18 cellular contexts compared by ENCODE assay signal in genomic region chr11:36412781-36413383, GRCh38.
DNase-seq lines count a peak whose midpoint lies in the region; ATAC-seq and TF ChIP-seq lines count a peak whose summit lies in the region.
"Had no signal": no experiment of that assay in that cellular context is flagged by ENCODE, and none has a peak within 500 bp of the region (broad histone marks: within the 10 kb centered on the region; RNA-seq: fewer than 3 reads in every experiment).

No MANE protein-coding gene starts in this region.

- intact Hi-C loops in activated CD8-positive, alpha-beta T cell treated with anti-CD3 and anti-CD28 coated beads for 36 hours (cut with micrococcal nuclease): no loop called here

- no peak overlapping the region for H3K4me3 Mint-ChIP-seq in activated CD8-positive, alpha-beta T cell treated with anti-CD3 and anti-CD28 coated beads for 36 hours
- H3K4me3 Mint-ChIP-seq in activated CD8-positive, alpha-beta T cell treated with anti-CD3 and anti-CD28 coated beads, Interleukin-2, amount 10 ng/mL, durations not matched to agents 7 days and 5 days: no peak overlapping the region
- H3K4me3 Mint-ChIP-seq in brain (no peak overlapping the region), memory B cell (no peak overlapping the region)
- H3K4me3 Mint-ChIP-seq: H9, WTC11 had no signal

- H3K36me3 Mint-ChIP-seq in activated CD8-positive, alpha-beta T cell treated with anti-CD3 and anti-CD28 coated beads for 36 hours (ENCODE audit: low read depth): peaks cover 2% of the 10 kb centered on the region
- H3K36me3 Mint-ChIP-seq in activated CD8-positive, alpha-beta T cell treated with anti-CD3 and anti-CD28 coated beads, Interleukin-2, amount 10 ng/mL, durations not matched to agents 7 days and 5 days (ENCODE audit: low read depth): peaks cover 7% of the 10 kb centered on the region
- peaks cover 6% of the 10 kb centered on the region for H3K36me3 Mint-ChIP-seq in brain
- H3K36me3 Mint-ChIP-seq in memory B cell: no peaks in the 10 kb centered on the region
- H3K36me3 Mint-ChIP-seq: WTC11 had no signal

- no peak for TF ChIP-seq CTCF in activated CD8-positive, alpha-beta T cell treated with anti-CD3 and anti-CD28 coated beads for 36 hours (IDR thresholded peaks at IDR 0.05)
- TF ChIP-seq CTCF in brain (conservative IDR thresholded peaks at IDR 0.05): no peak

- no peaks in the 10 kb centered on the region for H3K27me3 Mint-ChIP-seq in activated CD8-positive, alpha-beta T cell treated with anti-CD3 and anti-CD28 coated beads for 36 hours
- H3K27me3 Mint-ChIP-seq in activated CD8-positive, alpha-beta T cell treated with anti-CD3 and anti-CD28 coated beads, Interleukin-2, amount 10 ng/mL, durations not matched to agents 7 days and 5 days (ENCODE audit: low read depth): no peaks in the 10 kb centered on the region
- H3K27me3 Mint-ChIP-seq in brain (no peaks in the 10 kb centered on the region), memory B cell (no peaks in the 10 kb centered on the region)

- no peaks in the 10 kb centered on the region for H3K9me3 Mint-ChIP-seq in activated CD8-positive, alpha-beta T cell treated with anti-CD3 and anti-CD28 coated beads for 36 hours
- H3K9me3 Mint-ChIP-seq in activated CD8-positive, alpha-beta T cell treated with anti-CD3 and anti-CD28 coated beads, Interleukin-2, amount 10 ng/mL, durations not matched to agents 7 days and 5 days (ENCODE audit: insufficient read depth): no peaks in the 10 kb centered on the region
- peaks cover 0 to 3% (median 0%) of the 10 kb centered on the region in 5 experiments for H3K9me3 Mint-ChIP-seq in brain
- no peaks in the 10 kb centered on the region for H3K9me3 Mint-ChIP-seq in memory B cell
- H3K9me3 Mint-ChIP-seq: H9, WTC11 had no signal

- H3K4me1 Mint-ChIP-seq in activated CD8-positive, alpha-beta T cell treated with anti-CD3 and anti-CD28 coated beads for 36 hours (ENCODE audit: low read depth): peaks cover 60% of the 10 kb centered on the region
- H3K4me1 Mint-ChIP-seq in activated CD8-positive, alpha-beta T cell treated with anti-CD3 and anti-CD28 coated beads, Interleukin-2, amount 10 ng/mL, durations not matched to agents 7 days and 5 days (ENCODE audit: low read depth): peaks cover 61% of the 10 kb centered on the region
- H3K4me1 Mint-ChIP-seq in brain: peaks cover 7% of the 10 kb centered on the region
- peaks cover 29% of the 10 kb centered on the region for H3K4me1 Mint-ChIP-seq in memory B cell

- peak overlapping the region; percentile 53 for H3K27ac Mint-ChIP-seq in activated CD8-positive, alpha-beta T cell treated with anti-CD3 and anti-CD28 coated beads for 36 hours
- no peak overlapping the region for H3K27ac Mint-ChIP-seq in activated CD8-positive, alpha-beta T cell treated with anti-CD3 and anti-CD28 coated beads, Interleukin-2, amount 10 ng/mL, durations not matched to agents 7 days and 5 days
- peak overlapping the region in 3 of 5 experiments; percentile 38 to 80 (median 55) for H3K27ac Mint-ChIP-seq in brain
- peak overlapping the region; percentile 48 for H3K27ac Mint-ChIP-seq in memory B cell
- H3K27ac Mint-ChIP-seq: H9, WTC11 had no signal

- CTCF ChIA-PET in activated CD8-positive, alpha-beta T cell treated with anti-CD3 and anti-CD28 coated beads for 36 hours (lab: Charles Lee): interaction anchor here (1.1 to 1.3 kb wide), 3 partner anchors 14 to 151 kb away, joined by 3 read pairs; no protein-coding TSS in a partner anchor
- CTCF ChIA-PET in activated CD8-positive, alpha-beta T cell treated with anti-CD3 and anti-CD28 coated beads, Interleukin-2, amount 10 ng/mL, durations not matched to agents 7 days and 5 days (lab: Charles Lee): interaction anchor here (1.7 kb wide), 1 partner anchor 10 kb away, joined by 7 read pairs; no protein-coding TSS in a partner anchor

- POLR2A ChIA-PET in activated CD8-positive, alpha-beta T cell treated with anti-CD3 and anti-CD28 coated beads for 36 hours (lab: Charles Lee): interaction anchor here (3.4 kb wide), 1 partner anchor 7 kb away, joined by 14 read pairs; no protein-coding TSS in a partner anchor
- POLR2A ChIA-PET in activated CD8-positive, alpha-beta T cell treated with anti-CD3 and anti-CD28 coated beads, Interleukin-2, amount 10 ng/mL, durations not matched to agents 7 days and 5 days (lab: Charles Lee): no interaction called here

- DNase-seq in activated CD8-positive, alpha-beta T cell treated with anti-CD3 and anti-CD28 coated beads for 36 hours: no peak
- DNase-seq in activated CD8-positive, alpha-beta T cell treated with anti-CD3 and anti-CD28 coated beads, Interleukin-2, amount 10 ng/mL, durations not matched to agents 7 days and 5 days: no peak
- no peak for DNase-seq in memory B cell (ENCODE audit: low spot score in 2 of 2)
- no peak for DNase-seq in cerebellar cortex (ENCODE audit: low spot score)
- DNase-seq in DMS53 (lab: John Stamatoyannopoulos, UW): no peak
- DNase-seq in activated T-cell treated with anti-CD3 and anti-CD28 coated beads, Interleukin-2, amount 50 U/mL, for 48 hours: no peak
- no peak for DNase-seq in NCI-H1092 (lab: John Stamatoyannopoulos, UW)
- DNase-seq: activated naive CD4-positive, alpha-beta T cell treated with anti-CD3 and anti-CD28 coated beads, Interleukin-2, amount 50 U/mL, for 16 hours; GDM1; glutamatergic neuron; H9; kidney; ovary; stimulated activated naive CD8-positive, alpha-beta T cell treated with anti-CD3 and anti-CD28 coated beads, Interleukin-15, Interleukin-2, amounts not matched to agents 100 U/mL and 50 U/mL, for 24 hours; SW 1271; upper lobe of right lung had no signal

- no peak for ATAC-seq in activated CD8-positive, alpha-beta T cell treated with anti-CD3 and anti-CD28 coated beads for 36 hours
- ATAC-seq in activated CD8-positive, alpha-beta T cell treated with anti-CD3 and anti-CD28 coated beads, Interleukin-2, amount 10 ng/mL, durations not matched to agents 7 days and 5 days: no peak
- ATAC-seq in memory B cell (ENCODE audit: low read depth): no peak
- ATAC-seq: stimulated activated naive CD8-positive, alpha-beta T cell treated with anti-CD3 and anti-CD28 coated beads, Interleukin-15, Interleukin-2, amounts not matched to agents 100 U/mL and 50 U/mL, for 24 hours; upper lobe of right lung; WTC11 had no signal
